ENCODE assay signal across 25 cellular contexts in the genomic region with DNA sequence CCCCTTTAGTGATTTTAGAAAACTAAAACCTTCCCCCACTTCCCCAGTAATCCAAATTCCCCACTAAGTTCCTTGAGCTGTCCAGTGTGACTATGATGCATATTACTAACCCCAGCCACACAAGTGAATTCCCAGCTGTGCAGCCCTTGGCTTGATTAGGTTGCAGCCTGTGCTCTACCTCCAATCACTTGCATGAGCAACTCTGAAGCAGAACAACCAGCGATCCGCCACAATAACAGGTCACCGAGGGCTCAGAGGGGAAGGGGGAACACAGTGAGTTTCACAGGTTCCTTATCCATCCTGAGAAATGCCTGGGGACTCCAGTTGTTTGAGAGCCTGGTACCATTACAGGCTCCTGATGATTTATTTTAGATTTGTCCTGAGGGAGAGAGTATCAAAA.
"Had no signal": no experiment of that assay in that cellular context is flagged by ENCODE, and none has a peak within 500 bp of the region (broad histone marks: within the 10 kb centered on the region; RNA-seq: fewer than 3 reads in every experiment).

No MANE protein-coding gene starts in this region.

- H3K27ac ChIP-seq: body of pancreas, epithelial cell of prostate, esophagus squamous epithelium, gastroesophageal sphincter had no signal

- H3K36me3 ChIP-seq: esophagus squamous epithelium, gastroesophageal sphincter had no signal

- H3K27me3 Mint-ChIP-seq: activated CD4-positive, alpha-beta memory T cell treated with anti-CD3 and anti-CD28 coated beads, Interleukin-2, amount 10 ng/mL, durations not matched to agents 7 days and 5 days; activated CD4-positive, alpha-beta T cell treated with anti-CD3 and anti-CD28 coated beads, Interleukin-2, amount 10 ng/mL, durations not matched to agents 7 days and 5 days; activated naive CD8-positive, alpha-beta T cell; activated T-helper 17 cell treated with anti-CD3 and anti-CD28 coated beads, Interleukin-2, amount 50 U/mL, for 72 hours had no signal

- H3K4me1 Mint-ChIP-seq: activated CD4-positive, alpha-beta memory T cell treated with anti-CD3 and anti-CD28 coated beads, Interleukin-2, amount 10 ng/mL, durations not matched to agents 7 days and 5 days; activated CD4-positive, alpha-beta T cell treated with anti-CD3 and anti-CD28 coated beads, Interleukin-2, amount 10 ng/mL, durations not matched to agents 7 days and 5 days; activated T-helper 17 cell treated with anti-CD3 and anti-CD28 coated beads, Interleukin-2, amount 50 U/mL, for 72 hours had no signal

- H3K27me3 ChIP-seq: body of pancreas, esophagus squamous epithelium, gastroesophageal sphincter had no signal

- H3K27ac Mint-ChIP-seq: activated CD4-positive, alpha-beta memory T cell treated with anti-CD3 and anti-CD28 coated beads, Interleukin-2, amount 10 ng/mL, durations not matched to agents 7 days and 5 days; activated CD4-positive, alpha-beta T cell treated with anti-CD3 and anti-CD28 coated beads, Interleukin-2, amount 10 ng/mL, durations not matched to agents 7 days and 5 days; activated naive CD8-positive, alpha-beta T cell; activated T-helper 17 cell treated with anti-CD3 and anti-CD28 coated beads, Interleukin-2, amount 50 U/mL, for 72 hours; WTC11 had no signal

- H3K4me3 ChIP-seq: body of pancreas, esophagus squamous epithelium, gastroesophageal sphincter had no signal

- H3K4me3 Mint-ChIP-seq: activated CD4-positive, alpha-beta memory T cell treated with anti-CD3 and anti-CD28 coated beads, Interleukin-2, amount 10 ng/mL, durations not matched to agents 7 days and 5 days; activated CD4-positive, alpha-beta T cell treated with anti-CD3 and anti-CD28 coated beads, Interleukin-2, amount 10 ng/mL, durations not matched to agents 7 days and 5 days; activated naive CD8-positive, alpha-beta T cell; activated T-cell treated with anti-CD3 and anti-CD28 coated beads, Interleukin-2, amount 50 U/mL, for 4 hours; activated T-helper 17 cell treated with anti-CD3 and anti-CD28 coated beads, Interleukin-2, amount 50 U/mL, for 72 hours; WTC11 had no signal

- ATAC-seq: activated T-cell treated with anti-CD3 and anti-CD28 coated beads, Interleukin-2, amount 50 U/mL, for 4 hours; activated T-helper 17 cell treated with anti-CD3 and anti-CD28 coated beads, Interleukin-2, amount 50 U/mL, for 72 hours; body of pancreas; gastroesophageal sphincter; WTC11 had no signal

- H3K9me3 Mint-ChIP-seq: activated CD4-positive, alpha-beta memory T cell treated with anti-CD3 and anti-CD28 coated beads, Interleukin-2, amount 10 ng/mL, durations not matched to agents 7 days and 5 days; activated CD4-positive, alpha-beta T cell treated with anti-CD3 and anti-CD28 coated beads, Interleukin-2, amount 10 ng/mL, durations not matched to agents 7 days and 5 days; WTC11 had no signal

- H3K36me3 Mint-ChIP-seq: activated naive CD8-positive, alpha-beta T cell; WTC11 had no signal

- H3K4me1 ChIP-seq: body of pancreas, esophagus squamous epithelium, gastroesophageal sphincter had no signal

- DNase-seq: activated CD4-positive, alpha-beta memory T cell treated with anti-CD3 and anti-CD28 coated beads, Interleukin-2, amount 10 ng/mL, durations not matched to agents 7 days and 5 days; activated CD4-positive, alpha-beta T cell treated with anti-CD3 and anti-CD28 coated beads for 1 hour; activated CD4-positive, alpha-beta T cell treated with anti-CD3 and anti-CD28 coated beads for 4 hours; activated CD4-positive, alpha-beta T cell treated with anti-CD3 and anti-CD28 coated beads, Interleukin-2, amount 10 ng/mL, durations not matched to agents 7 days and 5 days; activated CD4-positive, alpha-beta T cell treated with anti-CD3 and anti-CD28 coated beads, Interleukin-2, amount 50 U/mL, for 4 hours; activated effector memory CD4-positive, alpha-beta T cell treated with Interleukin-2 at 50 U/mL for 16 hours; activated gamma-delta T cell treated with Interleukin-2 at 50 U/mL for 16 hours; activated naive CD4-positive, alpha-beta T cell treated with anti-CD3 and anti-CD28 coated beads, Interleukin-2, amount 50 U/mL, for 16 hours; activated naive CD4-positive, alpha-beta T cell treated with Interleukin-2 at 50 U/mL for 16 hours; activated T-cell treated with anti-CD3 and anti-CD28 coated beads, Interleukin-2, amount 50 U/mL, for 4 hours; amygdala; aorta; body of pancreas; caudate nucleus; cortex of kidney; dermis blood vessel endothelial cell; effector CD8-positive, alpha-beta T cell; esophagus squamous epithelium; foreskin melanocyte; T-helper 2 cell had no signal

- H3K9me3 ChIP-seq: body of pancreas, esophagus squamous epithelium, gastroesophageal sphincter had no signal
